Comparison of ENCODE assay signal across 27 cellular contexts in genomic region chr10:113463777-113464176, GRCh38.
A peak's percentile ranks its signal among the peaks of the same experiment; 100 is the strongest.
DNase-seq lines count a peak whose midpoint lies in the region; ATAC-seq, FAIRE-seq and TF ChIP-seq lines count a peak whose summit lies in the region.
"Had no signal": no experiment of that assay in that cellular context is flagged by ENCODE, and none has a peak within 500 bp of the region (broad histone marks: within the 10 kb centered on the region; RNA-seq: fewer than 3 reads in every experiment).

No MANE protein-coding gene starts in this region.

- TF ChIP-seq EP300 in suprapubic skin (IDR thresholded peaks at IDR 0.05), result no peak

- DNase-seq in BE2C, result peak; percentile 13
- DNase-seq in SJCRH30, result peak; percentile 79 to 87
- DNase-seq in endothelial cell of umbilical vein (ENCODE audit: low read depth, low spot score), result peak; percentile 35
- DNase-seq in mesothelial cell of epicardium (ENCODE audit: low spot score in 2 of 2, unreplicated experiment in 2 of 2), result no peak
- no peak for DNase-seq in suprapubic skin (ENCODE audit: low spot score in 2 of 2)
- DNase-seq: ACHN; activated CD4-positive, alpha-beta T cell treated with anti-CD3 and anti-CD28 coated beads for 4 hours; activated CD8-positive, alpha-beta memory T cell treated with anti-CD3 and anti-CD28 coated beads, Interleukin-2, amount 10 ng/mL, durations not matched to agents 7 days and 5 days; brain microvascular endothelial cell; CD4-positive, alpha-beta memory T cell; cortex of kidney; naive B cell; NCI-H1105; NCI-H2081 treated with DMSO at 0.1 percent for 48 hours; NCI-H510A; ovary; sigmoid colon; stimulated activated naive B cell treated with anti-CD40 and anti-IgM and Interleukin-4, amounts not matched to agents 10 μg/mL and 1 μg/mL and 100 μg/mL, for 72 hours had no signal

- H3K79me2 ChIP-seq in endothelial cell of umbilical vein (ENCODE audit: control insufficient read depth, insufficient read depth, low read length), result no peaks in the 10 kb centered on the region

- peaks cover 21% of the 10 kb centered on the region for H3K27me3 Mint-ChIP-seq in mesothelial cell of epicardium (ENCODE audit: low read depth)

- peaks cover 11% of the 10 kb centered on the region for H3K4me1 ChIP-seq in BE2C
- H3K4me1 ChIP-seq in SJCRH30, result peaks cover 15% of the 10 kb centered on the region
- no peaks in the 10 kb centered on the region for H3K4me1 ChIP-seq in endothelial cell of umbilical vein (ENCODE audit: control insufficient read depth, extremely low read depth, insufficient read depth, low read length)
- no peaks in the 10 kb centered on the region for H3K4me1 ChIP-seq in suprapubic skin
- H3K4me1 ChIP-seq: sigmoid colon had no signal

- no peak overlapping the region for H2AFZ ChIP-seq in endothelial cell of umbilical vein (ENCODE audit: low read depth, low read length)

- no peak overlapping the region for H3K4me2 ChIP-seq in endothelial cell of umbilical vein (ENCODE audit: insufficient read depth, low read length)
- H3K4me2 ChIP-seq: KMS-11 had no signal

- BruUV-seq in endothelial cell of umbilical vein (replicated peaks; lab: Mats Ljungman, UMichigan), result no TSS peak

- no peaks in the 10 kb centered on the region for H3K9me1 ChIP-seq in endothelial cell of umbilical vein (replicated peaks; ENCODE audit: control insufficient read depth, extremely low read depth, insufficient read depth, low read length)

- H4K20me1 ChIP-seq in endothelial cell of umbilical vein (replicated peaks; ENCODE audit: control insufficient read depth, extremely low read depth, insufficient read depth, low read length), result no peaks in the 10 kb centered on the region

- H3K27me3 ChIP-seq in BE2C (no peaks in the 10 kb centered on the region), SJCRH30 (no peaks in the 10 kb centered on the region), endothelial cell of umbilical vein (ENCODE audit: control insufficient read depth in 2 of 2, insufficient read depth in 2 of 2, low read length in 2 of 2) (peaks cover 3 to 10% of the 10 kb centered on the region in 2 experiments), suprapubic skin (no peaks in the 10 kb centered on the region)
- H3K27me3 ChIP-seq: ovary, sigmoid colon had no signal

- H3K36me3 ChIP-seq in BE2C, result no peaks in the 10 kb centered on the region
- no peaks in the 10 kb centered on the region for H3K36me3 ChIP-seq in SJCRH30
- no peaks in the 10 kb centered on the region for H3K36me3 ChIP-seq in endothelial cell of umbilical vein (ENCODE audit: control insufficient read depth in 2 of 2, extremely low read depth in 1 of 2, insufficient read depth in 2 of 2, low read length in 2 of 2)
- no peaks in the 10 kb centered on the region for H3K36me3 ChIP-seq in suprapubic skin
- H3K36me3 ChIP-seq: brain microvascular endothelial cell, ovary, sigmoid colon had no signal

- H3K9me3 Mint-ChIP-seq in mesothelial cell of epicardium, result peaks cover 17% of the 10 kb centered on the region
- H3K9me3 Mint-ChIP-seq: activated naive CD4-positive, alpha-beta T cell treated with anti-CD3 and anti-CD28 coated beads, Interleukin-2, amount 50 U/mL, for 24 hours; activated T-helper 1 cell treated with anti-CD3 and anti-CD28 coated beads, Interleukin-12 subunit alpha, Interleukin-12 subunit beta, Interleukin-2, Interleukin-4 antibody, amounts not matched to agents 30 ng/mL and 10 ng/mL and 1 ng/mL, durations not matched to agents 14 hours and 24 hours and 36 hours; stimulated activated naive B cell treated with anti-CD40 and anti-IgM and Interleukin-4, amounts not matched to agents 10 μg/mL and 1 μg/mL and 100 μg/mL, for 72 hours had no signal

- H3K9ac ChIP-seq in endothelial cell of umbilical vein (replicated peaks; ENCODE audit: extremely low read depth, insufficient read depth, low read length), result no peak overlapping the region
- H3K9ac ChIP-seq: KMS-11 had no signal

- 38% methylated on average over 3 of the region's 3 CpGs for WGBS in suprapubic skin

- H3K4me1 Mint-ChIP-seq in mesothelial cell of epicardium, result peaks cover 12% of the 10 kb centered on the region
- H3K4me1 Mint-ChIP-seq: activated CD8-positive, alpha-beta memory T cell treated with anti-CD3 and anti-CD28 coated beads, Interleukin-2, amount 10 ng/mL, durations not matched to agents 7 days and 5 days; activated naive CD4-positive, alpha-beta T cell treated with anti-CD3 and anti-CD28 coated beads, Interleukin-2, amount 50 U/mL, for 24 hours; CD4-positive, alpha-beta memory T cell; naive B cell; stimulated activated naive B cell treated with anti-CD40 and anti-IgM and Interleukin-4, amounts not matched to agents 10 μg/mL and 1 μg/mL and 100 μg/mL, for 72 hours had no signal

- TF ChIP-seq CTCF in BE2C (IDR thresholded peaks at IDR 0.05; ENCODE audit: low read depth, low read length) (no peak), endothelial cell of umbilical vein (IDR thresholded peaks at IDR 0.05; ENCODE audit: extremely low read depth in 1 of 2, insufficient read depth in 1 of 2, low read depth in 1 of 2, low read length in 2 of 2) (no peak), mesothelial cell of epicardium (IDR thresholded peaks at IDR 0.05; ENCODE audit: unreplicated experiment) (no peak), suprapubic skin (IDR thresholded peaks at IDR 0.05) (no peak)

- H3K36me3 Mint-ChIP-seq in mesothelial cell of epicardium, result no peaks in the 10 kb centered on the region
- H3K36me3 Mint-ChIP-seq: activated CD8-positive, alpha-beta memory T cell treated with anti-CD3 and anti-CD28 coated beads, Interleukin-2, amount 10 ng/mL, durations not matched to agents 7 days and 5 days; activated naive CD4-positive, alpha-beta T cell treated with anti-CD3 and anti-CD28 coated beads, Interleukin-2, amount 50 U/mL, for 24 hours; CD4-positive, alpha-beta memory T cell; naive B cell; stimulated activated naive B cell treated with anti-CD40 and anti-IgM and Interleukin-4, amounts not matched to agents 10 μg/mL and 1 μg/mL and 100 μg/mL, for 72 hours had no signal

- H3K9me3 ChIP-seq in BE2C (no peaks in the 10 kb centered on the region), SJCRH30 (replicated peaks) (no peaks in the 10 kb centered on the region; the same call in 1 of the 2 replicates), endothelial cell of umbilical vein (replicated peaks; ENCODE audit: control insufficient read depth, insufficient read depth, low read length) (no peaks in the 10 kb centered on the region), suprapubic skin (no peaks in the 10 kb centered on the region)
- H3K9me3 ChIP-seq: ovary, sigmoid colon had no signal

- peak overlapping the region; percentile 2; the same call in 1 of the 2 replicates for H3K27ac ChIP-seq in SJCRH30
- H3K27ac ChIP-seq in endothelial cell of umbilical vein (ENCODE audit: insufficient read depth, low read depth, low read length), result no peak overlapping the region
- H3K27ac ChIP-seq in suprapubic skin, result no peak overlapping the region
- H3K27ac ChIP-seq: brain microvascular endothelial cell, KMS-11, ovary had no signal

- no peak for ATAC-seq in HG03520 (IDR thresholded peaks at IDR 0.05; ENCODE audit: unreplicated experiment)
- no peak for ATAC-seq in HG03097 (IDR thresholded peaks at IDR 0.05; ENCODE audit: low FRiP score, unreplicated experiment)
- ATAC-seq in GM18517 (IDR thresholded peaks at IDR 0.05; ENCODE audit: unreplicated experiment), result no peak
- ATAC-seq: activated CD8-positive, alpha-beta memory T cell treated with anti-CD3 and anti-CD28 coated beads, Interleukin-2, amount 10 ng/mL, durations not matched to agents 7 days and 5 days; stimulated activated naive B cell treated with anti-CD40 and anti-IgM and Interleukin-4, amounts not matched to agents 10 μg/mL and 1 μg/mL and 100 μg/mL, for 72 hours had no signal

- H3K4me3 ChIP-seq in BE2C (ENCODE audit: low read depth, low read length) (no peak overlapping the region), SJCRH30 (no peak overlapping the region), endothelial cell of umbilical vein (replicated peaks in 1 of 3; ENCODE audit: insufficient read depth in 1 of 3, low read depth in 1 of 3, low read length in 3 of 3) (no peak overlapping the region), suprapubic skin (no peak overlapping the region)
- H3K4me3 ChIP-seq: ovary, sigmoid colon had no signal

- dilution Hi-C loops in endothelial cell of umbilical vein (cut with MboI; ENCODE audit: extremely low pct_ligation_motif_present, low sequenced_read_pairs), result no loop called here

- POLR2A ChIA-PET in endothelial cell of umbilical vein (lab: Charles Lee), result no interaction called here

- intact Hi-C loops in endothelial cell of umbilical vein (cut with micrococcal nuclease), result no loop called here

- CTCF ChIA-PET in endothelial cell of umbilical vein (lab: Charles Lee), result interaction anchor here (1.0 to 1.2 kb wide), 3 partner anchors 9 to 99 kb away, joined by 3 to 4 read pairs (median 3); no protein-coding TSS in a partner anchor

- no peak for FAIRE-seq in endothelial cell of umbilical vein (lab: Jason Lieb, UNC)
- FAIRE-seq: GM12892, H1, keratinocyte had no signal

- no peak overlapping the region for H3K4me3 Mint-ChIP-seq in mesothelial cell of epicardium
- H3K4me3 Mint-ChIP-seq: activated CD8-positive, alpha-beta memory T cell treated with anti-CD3 and anti-CD28 coated beads, Interleukin-2, amount 10 ng/mL, durations not matched to agents 7 days and 5 days; activated naive CD4-positive, alpha-beta T cell treated with anti-CD3 and anti-CD28 coated beads, Interleukin-2, amount 50 U/mL, for 24 hours; activated T-helper 1 cell treated with anti-CD3 and anti-CD28 coated beads, Interleukin-12 subunit alpha, Interleukin-12 subunit beta, Interleukin-2, Interleukin-4 antibody, amounts not matched to agents 30 ng/mL and 10 ng/mL and 1 ng/mL, durations not matched to agents 14 hours and 24 hours and 36 hours; CD4-positive, alpha-beta memory T cell; stimulated activated naive B cell treated with anti-CD40 and anti-IgM and Interleukin-4, amounts not matched to agents 10 μg/mL and 1 μg/mL and 100 μg/mL, for 72 hours had no signal

- peak overlapping the region; percentile 64 for H3K27ac Mint-ChIP-seq in mesothelial cell of epicardium
- H3K27ac Mint-ChIP-seq: activated CD8-positive, alpha-beta memory T cell treated with anti-CD3 and anti-CD28 coated beads, Interleukin-2, amount 10 ng/mL, durations not matched to agents 7 days and 5 days; activated naive CD4-positive, alpha-beta T cell treated with anti-CD3 and anti-CD28 coated beads, Interleukin-2, amount 50 U/mL, for 24 hours; activated T-helper 1 cell treated with anti-CD3 and anti-CD28 coated beads, Interleukin-12 subunit alpha, Interleukin-12 subunit beta, Interleukin-2, Interleukin-4 antibody, amounts not matched to agents 30 ng/mL and 10 ng/mL and 1 ng/mL, durations not matched to agents 14 hours and 24 hours and 36 hours; naive B cell; stimulated activated naive B cell treated with anti-CD40 and anti-IgM and Interleukin-4, amounts not matched to agents 10 μg/mL and 1 μg/mL and 100 μg/mL, for 72 hours had no signal

- TF ChIP-seq POLR2A in endothelial cell of umbilical vein (IDR thresholded peaks at IDR 0.05; ENCODE audit: low read depth, low read length) (no peak), suprapubic skin (IDR thresholded peaks at IDR 0.05) (no peak)

TF ChIP-seq in endothelial cell of umbilical vein, 7 proteins besides CTCF, POLR2A, EP300 and RAD21 (continues in another document):
- no peak for TF ChIP-seq EZH2 (IDR thresholded peaks at IDR 0.05; ENCODE audit: borderline replicate concordance, low read depth, low read length, severe bottlenecking)
- no peak for TF ChIP-seq GATA2 (IDR thresholded peaks at IDR 0.05; ENCODE audit: insufficient read depth, insufficient read length, low read depth, low read length)

Comparison
In these comparisons a context has a peak if more than half of its experiments do, and no peak if none do; other contexts are left out.
1. DNase-seq: peak in BE2C (single experiment), SJCRH30 (2 of 2) and endothelial cell of umbilical vein (single experiment); none in mesothelial cell of epicardium (0 of 2) and suprapubic skin (0 of 2).